Comparison of ENCODE assay signal across 22 cellular contexts in the genomic region with DNA sequence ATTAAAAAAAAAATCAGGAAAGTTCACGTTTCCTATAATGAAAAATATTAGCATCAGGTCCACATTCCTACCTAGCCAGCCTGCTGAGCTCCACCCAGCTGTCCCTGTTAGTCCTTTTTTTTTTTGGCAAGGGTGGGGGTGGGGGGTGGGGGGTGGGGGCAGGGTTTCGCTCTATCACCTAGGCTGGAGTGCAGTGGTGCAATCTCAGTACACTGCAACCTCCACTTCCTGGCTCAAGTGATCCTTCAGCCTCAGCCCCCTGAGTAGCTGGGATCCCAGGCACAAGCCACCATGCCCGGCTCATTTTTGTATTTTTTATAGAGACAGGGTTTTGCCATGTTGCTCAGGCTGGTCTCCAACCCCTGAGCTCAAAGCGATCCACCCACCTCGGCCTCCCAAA. TPM values are rescaled to one million over a fixed set of nuclear protein-coding genes. Genes with fewer than 3 reads are reported as not detected.
DNase-seq lines count a peak whose midpoint lies in the region; ATAC-seq, FAIRE-seq and TF ChIP-seq lines count a peak whose summit lies in the region.
"Had no signal": no experiment of that assay in that cellular context is flagged by ENCODE, and none has a peak within 500 bp of the region (broad histone marks: within the 10 kb centered on the region; RNA-seq: fewer than 3 reads in every experiment).

No MANE protein-coding gene starts in this region.

- H3K4me1 ChIP-seq in liver (ENCODE audit: control insufficient read depth in 4 of 4, insufficient read depth in 4 of 4, low read length in 3 of 4) (peaks cover 3 to 43% (median 7%) of the 10 kb centered on the region in 4 donors), HepG2 (ENCODE audit: insufficient read depth, low read length) (peaks cover 60% of the 10 kb centered on the region), neuronal stem cell (ENCODE audit: control insufficient read depth in 2 of 2, insufficient read depth in 1 of 2, low read depth in 1 of 2, low read length in 2 of 2) (peaks cover 5 to 11% of the 10 kb centered on the region in 2 donors)
- H3K4me1 ChIP-seq: BE2C had no signal

- H3K9ac ChIP-seq in liver (ENCODE audit: low read depth in 1 of 2, low read length in 2 of 2) (no peak overlapping the region), HepG2 (ENCODE audit: insufficient read depth, low read depth, low read length) (no peak overlapping the region), neuronal stem cell (ENCODE audit: low read depth, low read length, poor library complexity) (no peak overlapping the region)

- H3K14ac ChIP-seq in neuronal stem cell (ENCODE audit: low read length), result no peak overlapping the region

- peaks cover 0 to 15% (median 4%) of the 10 kb centered on the region in 3 donors for H3K36me3 Mint-ChIP-seq in naive thymus-derived CD8-positive, alpha-beta T cell

- H3K23ac ChIP-seq in neuronal stem cell (ENCODE audit: low read depth, low read length, poor library complexity), result no peak overlapping the region

- H3K9me3 ChIP-seq in liver (ENCODE audit: control insufficient read depth in 4 of 4, low read length in 3 of 4), result no peaks in the 10 kb centered on the region
- H3K9me3 ChIP-seq in HepG2 (ENCODE audit: low read length), result peaks cover 9% of the 10 kb centered on the region; the same call in 1 of the 2 replicates
- peaks cover 5 to 15% of the 10 kb centered on the region in 2 donors for H3K9me3 ChIP-seq in neuronal stem cell (replicated peaks in 1 of 2; ENCODE audit: control insufficient read depth in 2 of 2, insufficient read depth in 1 of 2, low read depth in 1 of 2, low read length in 2 of 2)
- H3K9me3 ChIP-seq: BE2C had no signal

- H3K36me3 ChIP-seq in liver (ENCODE audit: control insufficient read depth in 4 of 4, insufficient read depth in 3 of 4, low read depth in 1 of 4, low read length in 3 of 4), result no peaks in the 10 kb centered on the region
- H3K36me3 ChIP-seq in HepG2 (replicated peaks in 1 of 2; ENCODE audit: control insufficient read depth in 1 of 2, insufficient read depth in 2 of 2, low read length in 2 of 2), result no peaks in the 10 kb centered on the region
- H3K36me3 ChIP-seq in neuronal stem cell (replicated peaks in 1 of 2; ENCODE audit: control insufficient read depth in 2 of 2, insufficient read depth in 2 of 2, low read length in 2 of 2), result no peaks in the 10 kb centered on the region
- H3K36me3 ChIP-seq: BE2C had no signal

- H2BK5ac ChIP-seq in neuronal stem cell (ENCODE audit: low read length), result no peak overlapping the region

- CTCF ChIA-PET in HepG2 (lab: Yijun Ruan, JAX; ENCODE audit: low intra/inter-chr PET ratio, low total read pairs), result no interaction called here

- H3K9me3 Mint-ChIP-seq in naive thymus-derived CD8-positive, alpha-beta T cell, result peaks cover 0 to 14% (median 7%) of the 10 kb centered on the region in 9 donors

- H4K20me1 ChIP-seq in HepG2 (ENCODE audit: insufficient read depth, low read length), result no peaks in the 10 kb centered on the region

- TF ChIP-seq CTCF in liver (IDR thresholded peaks at IDR 0.05; ENCODE audit: low read depth, low read length, missing input control), result no peak
- TF ChIP-seq CTCF in HepG2 (CRISPR knock-in tag; IDR thresholded peaks at IDR 0.05), result no peak

- no peak for TF ChIP-seq POLR2A in HepG2 (IDR thresholded peaks at IDR 0.05; ENCODE audit: insufficient read depth in 1 of 2, low read depth in 2 of 2, low read length in 2 of 2)

- H3K4me3 ChIP-seq in liver (ENCODE audit: low read depth in 1 of 3, low read length in 3 of 3), result no peak overlapping the region
- H3K4me3 ChIP-seq in HepG2 (replicated peaks in 1 of 3; ENCODE audit: insufficient read depth in 1 of 3, low read depth in 2 of 3, low read length in 3 of 3), result no peak overlapping the region
- H3K4me3 ChIP-seq in neuronal stem cell (ENCODE audit: low read length in 2 of 2), result no peak overlapping the region

- no peak overlapping the region for H2BK15ac ChIP-seq in neuronal stem cell (ENCODE audit: low read length)

- 74% methylated on average over 5 of the region's 5 CpGs for WGBS in liver
- WGBS in HepG2 (ENCODE audit: low lambda C conversion rate), result 38% methylated on average over 5 of the region's 5 CpGs
- WGBS in neuronal stem cell (ENCODE audit: extremely low coverage in 2 of 2, insufficient read length in 2 of 2, insufficient replicate concordance in 1 of 2), 2 donors, result no CpG with 5 or more reads among the region's 5 CpGs

- H3K27me3 ChIP-seq in liver (ENCODE audit: control insufficient read depth in 4 of 4, insufficient read depth in 4 of 4, low read length in 3 of 4) (no peaks in the 10 kb centered on the region), HepG2 (ENCODE audit: control insufficient read depth in 1 of 2, insufficient read depth in 2 of 2, low read length in 2 of 2) (no peaks in the 10 kb centered on the region), neuronal stem cell (ENCODE audit: control insufficient read depth in 3 of 3, insufficient read depth in 3 of 3, low read depth in 1 of 3, low read length in 3 of 3) (no peaks in the 10 kb centered on the region)

- TF ChIP-seq EP300 in HepG2 (IDR thresholded peaks at IDR 0.05; ENCODE audit: low read depth in 2 of 2, low read length in 2 of 2) (no peak), HepG2 (CRISPR knock-in tag; IDR thresholded peaks at IDR 0.05; ENCODE audit: borderline replicate concordance) (no peak)

- in situ Hi-C loops in HepG2 (cut with HindIII; ENCODE audit: extremely low pct_ligation_motif_present, low pct_unique_long_range_greater_than_20kb), result no loop called here

- no peak overlapping the region for H3K4ac ChIP-seq in neuronal stem cell (ENCODE audit: low read length)

- no peak for FAIRE-seq in HepG2 (lab: Jason Lieb, UNC)
- FAIRE-seq: A204.1, H1 had no signal

- TF ChIP-seq RAD21 in liver (IDR thresholded peaks at IDR 0.05) (no peak), HepG2 (CRISPR knock-in tag; IDR thresholded peaks at IDR 0.05) (no peak)

- no peak overlapping the region for H4K91ac ChIP-seq in neuronal stem cell (ENCODE audit: low read depth, low read length, poor library complexity)

- ATAC-seq in HepG2 (no peak), HG03175 (IDR thresholded peaks at IDR 0.05; ENCODE audit: unreplicated experiment) (no peak)
- ATAC-seq in naive thymus-derived CD8-positive, alpha-beta T cell, result no peak

- H3K79me1 ChIP-seq in neuronal stem cell (ENCODE audit: low read depth, low read length), result no peaks in the 10 kb centered on the region

- H3K4me2 ChIP-seq in HepG2 (ENCODE audit: low read depth, low read length) (no peak overlapping the region), neuronal stem cell (ENCODE audit: insufficient read depth, low read length, poor library complexity, severe bottlenecking) (no peak overlapping the region)

- H3K27ac Mint-ChIP-seq in naive thymus-derived CD8-positive, alpha-beta T cell, result no peak overlapping the region
- H3K27ac Mint-ChIP-seq: CD8-positive, alpha-beta memory T cell; IgD-negative memory B cell had no signal

- POLR2A ChIA-PET in HepG2 (lab: Yijun Ruan, JAX), result interaction anchor here (1.5 kb wide), 1 partner anchor 189 kb away, joined by 5 read pairs; the partner anchor contains the start of gene ZNF334
- POLR2A ChIA-PET in naive thymus-derived CD8-positive, alpha-beta T cell (lab: Charles Lee), result no interaction called here

- H3K27me3 Mint-ChIP-seq in naive thymus-derived CD8-positive, alpha-beta T cell, result peaks cover 22 to 62% (median 39%) of the 10 kb centered on the region in 5 donors

- H2BK120ac ChIP-seq in neuronal stem cell (ENCODE audit: low read depth, low read length), result no peak overlapping the region

- DNase-seq in HepG2 (ENCODE audit: low spot score), result no peak
- peak; percentile 19 for DNase-seq in ecto neural progenitor cell (ENCODE audit: low spot score)
- no peak for DNase-seq in neuronal stem cell (ENCODE audit: low spot score)
- DNase-seq in HUDEP-2 (lab: John Stamatoyannopoulos, UW; ENCODE audit: unreplicated experiment in 76 of 76), result no peak
- DNase-seq in naive thymus-derived CD8-positive, alpha-beta T cell, result no peak
- DNase-seq: ACHN; BE2C; C1 segment of cervical spinal cord; CD4-positive, CD25-positive, alpha-beta regulatory T cell; CD8-positive, alpha-beta memory T cell; COR-L47; DMS153; DMS79; GDM1; H9; KG1 had no signal

- H4K8ac ChIP-seq in neuronal stem cell (ENCODE audit: low read depth, low read length), result no peak overlapping the region

- no TSS peak for BruUV-seq in HepG2 (replicated peaks; lab: Mats Ljungman, UMichigan)

- intact Hi-C loops in HepG2 (cut with micrococcal nuclease; ENCODE audit: unreplicated experiment), result no loop called here

- H2AK5ac ChIP-seq in neuronal stem cell (ENCODE audit: low read depth, low read length), result no peak overlapping the region

- H3K4me3 Mint-ChIP-seq in naive thymus-derived CD8-positive, alpha-beta T cell, result no peak overlapping the region
- H3K4me3 Mint-ChIP-seq: CD4-positive, CD25-positive, alpha-beta regulatory T cell; CD8-positive, alpha-beta memory T cell; H9; IgD-negative memory B cell had no signal

- H3K27ac ChIP-seq in liver (ENCODE audit: low read depth in 1 of 2, low read length in 2 of 2), result peak overlapping the region; percentile 63 to 77
- H3K27ac ChIP-seq in HepG2 (ENCODE audit: extremely low read length, insufficient read depth, low read length), result no peak overlapping the region
- H3K27ac ChIP-seq in neuronal stem cell (replicated peaks; ENCODE audit: low read length), result no peak overlapping the region

- no peaks in the 10 kb centered on the region for H3K79me2 ChIP-seq in HepG2 (ENCODE audit: insufficient read depth, low read length)

- no peaks in the 10 kb centered on the region for H3K4me1 Mint-ChIP-seq in naive thymus-derived CD8-positive, alpha-beta T cell
- H3K4me1 Mint-ChIP-seq: CD4-positive, CD25-positive, alpha-beta regulatory T cell; CD8-positive, alpha-beta memory T cell; IgD-negative memory B cell had no signal

- H2AFZ ChIP-seq in HepG2 (ENCODE audit: low read length) (no peak overlapping the region), neuronal stem cell (ENCODE audit: low read length) (no peak overlapping the region)

- peak overlapping the region; percentile 26 for H2BK12ac ChIP-seq in neuronal stem cell (ENCODE audit: low read length)

- no peak overlapping the region for H3K18ac ChIP-seq in neuronal stem cell (ENCODE audit: low read length)

RNA-seq across cellular contexts. Expression of gene SLC2A10, which starts 7.5 kb away (rescaled TPM):
- total RNA-seq in liver (10 to 100 TPM in 1 of 2 donors, 1 to 10 TPM in 1; 8.0 to 79.7 TPM), HepG2 (2016; rRNA removed; fragmentation: Illumina TruSeq; extraction: Trizol) (9.6 and 16.0 TPM in 2 replicates)
- polyA plus RNA-seq in liver (10 to 100 TPM; 14.4 to 38.9 TPM), HepG2 (2011; rRNA removed) (16.7 and 18.4 TPM in 2 replicates)
- 12.4 and 15.5 TPM in 2 replicates for total RNA-seq in HepG2 (2016; cell fraction: cytosol; rRNA removed; fragmentation: Illumina TruSeq; extraction: Trizol; ENCODE audit: low read depth)
- 7.8 and 15.9 TPM in 2 replicates for total RNA-seq in HepG2 (2016; cell fraction: insoluble cytoplasmic fraction; rRNA removed; fragmentation: Illumina TruSeq; extraction: Trizol)
- total RNA-seq in HepG2 (2016; cell fraction: membrane; rRNA removed; fragmentation: Illumina TruSeq; extraction: Trizol), result 13.5 and 14.9 TPM in 2 replicates
- 16.7 and 19.1 TPM in 2 replicates for total RNA-seq in HepG2 (2016; cell fraction: nucleus; rRNA removed; fragmentation: Illumina TruSeq; extraction: Trizol)
- 13.3 and 15.0 TPM in 2 replicates for polyA plus RNA-seq in HepG2 (2011; cell fraction: cytosol; rRNA removed)
- polyA plus RNA-seq in HepG2 (2011; cell fraction: nucleus; rRNA removed), result 17.7 and 19.3 TPM in 2 replicates
- polyA plus RNA-seq in HepG2 (2012), result 9.6 and 17.7 TPM in 2 replicates
- polyA plus RNA-seq in HepG2 (2016; cell fraction: cytosol; fragmentation: Illumina TruSeq; extraction: Trizol; ENCODE audit: low read depth), result 13.4 and 16.9 TPM in 2 replicates
- 8.0 and 9.1 TPM in 2 replicates for polyA plus RNA-seq in HepG2 (2016; cell fraction: insoluble cytoplasmic fraction; fragmentation: Illumina TruSeq; extraction: Trizol; ENCODE audit: low read depth)
- 10.5 and 11.4 TPM in 2 replicates for polyA plus RNA-seq in HepG2 (2016; cell fraction: membrane; fragmentation: Illumina TruSeq; extraction: Trizol; ENCODE audit: low read depth)
- polyA plus RNA-seq in HepG2 (2016; cell fraction: nucleus; fragmentation: Illumina TruSeq; extraction: Trizol; ENCODE audit: insufficient read depth, low read depth), result 19.6 and 21.1 TPM in 2 replicates
- polyA minus RNA-seq in HepG2 (2011; rRNA and poly(A)+ RNA removed; ENCODE audit: low replicate concordance), result 56.1 TPM in 1 of 2 replicates, not detected in the other
- 17.8 and 20.0 TPM in 2 replicates for polyA minus RNA-seq in HepG2 (2011; cell fraction: cytosol; rRNA and poly(A)+ RNA removed)
- 22.7 and 27.8 TPM in 2 replicates for polyA minus RNA-seq in HepG2 (2011; cell fraction: nucleus; rRNA and poly(A)+ RNA removed)
- 7.8 TPM for polyA plus RNA-seq in neuronal stem cell (2013, experiment 1 of 2)
- polyA plus RNA-seq in neuronal stem cell (2013, experiment 2 of 2), result 7.5 TPM
- under 1 TPM in 1 of 2 experiments, not detected in 1; 0.83 TPM for total RNA-seq in naive thymus-derived CD8-positive, alpha-beta T cell
- not detected for polyA plus RNA-seq in naive thymus-derived CD8-positive, alpha-beta T cell
- total RNA-seq: CD4-positive, CD25-positive, alpha-beta regulatory T cell; CD8-positive, alpha-beta memory T cell had no signal
- polyA plus RNA-seq: CD4-positive, CD25-positive, alpha-beta regulatory T cell; IgD-negative memory B cell had no signal

RNA-seq across cellular contexts. Expression of gene TP53RK, which starts 12.7 kb away (rescaled TPM):
- total RNA-seq in liver (10 to 100 TPM in 1 of 2 donors, 1 to 10 TPM in 1; 7.9 to 12.8 TPM), HepG2 (2016; rRNA removed; fragmentation: Illumina TruSeq; extraction: Trizol) (25.5 and 31.0 TPM in 2 replicates)
- polyA plus RNA-seq in liver (1 to 10 TPM; 4.7 to 5.7 TPM), HepG2 (2011; rRNA removed) (11.3 and 12.9 TPM in 2 replicates)
- total RNA-seq in HepG2 (2016; cell fraction: cytosol; rRNA removed; fragmentation: Illumina TruSeq; extraction: Trizol; ENCODE audit: low read depth), result 5.6 and 7.0 TPM in 2 replicates
- total RNA-seq in HepG2 (2016; cell fraction: insoluble cytoplasmic fraction; rRNA removed; fragmentation: Illumina TruSeq; extraction: Trizol), result 26.0 and 33.1 TPM in 2 replicates
- total RNA-seq in HepG2 (2016; cell fraction: membrane; rRNA removed; fragmentation: Illumina TruSeq; extraction: Trizol), result 12.6 and 14.4 TPM in 2 replicates
- total RNA-seq in HepG2 (2016; cell fraction: nucleus; rRNA removed; fragmentation: Illumina TruSeq; extraction: Trizol), result 15.4 and 17.9 TPM in 2 replicates
- 9.0 and 10.2 TPM in 2 replicates for polyA plus RNA-seq in HepG2 (2011; cell fraction: cytosol; rRNA removed)
- polyA plus RNA-seq in HepG2 (2011; cell fraction: nucleus; rRNA removed), result 4.4 and 5.3 TPM in 2 replicates
- 10.7 and 12.3 TPM in 2 replicates for polyA plus RNA-seq in HepG2 (2012)
- polyA plus RNA-seq in HepG2 (2016; cell fraction: cytosol; fragmentation: Illumina TruSeq; extraction: Trizol; ENCODE audit: low read depth), result 3.9 and 4.7 TPM in 2 replicates
- polyA plus RNA-seq in HepG2 (2016; cell fraction: insoluble cytoplasmic fraction; fragmentation: Illumina TruSeq; extraction: Trizol; ENCODE audit: low read depth), result 28.1 and 30.7 TPM in 2 replicates
- polyA plus RNA-seq in HepG2 (2016; cell fraction: membrane; fragmentation: Illumina TruSeq; extraction: Trizol; ENCODE audit: low read depth), result 7.3 and 9.0 TPM in 2 replicates
- polyA plus RNA-seq in HepG2 (2016; cell fraction: nucleus; fragmentation: Illumina TruSeq; extraction: Trizol; ENCODE audit: insufficient read depth, low read depth), result 18.2 and 18.6 TPM in 2 replicates
- 9.2 and 11.2 TPM in 2 replicates for polyA minus RNA-seq in HepG2 (2011; rRNA and poly(A)+ RNA removed; ENCODE audit: low replicate concordance)
- 10.6 and 11.6 TPM in 2 replicates for polyA minus RNA-seq in HepG2 (2011; cell fraction: cytosol; rRNA and poly(A)+ RNA removed)
- polyA minus RNA-seq in HepG2 (2011; cell fraction: nucleus; rRNA and poly(A)+ RNA removed), result 12.6 and 13.1 TPM in 2 replicates
- polyA plus RNA-seq in neuronal stem cell (2013, experiment 1 of 2), result 10.8 TPM
- polyA plus RNA-seq in neuronal stem cell (2013, experiment 2 of 2), result 11.5 TPM
- 10 to 100 TPM; 23.7 to 24.5 TPM for total RNA-seq in naive thymus-derived CD8-positive, alpha-beta T cell
- polyA plus RNA-seq in naive thymus-derived CD8-positive, alpha-beta T cell, result 10 to 100 TPM; 10.9 to 15.2 (median 14.0) TPM

RNA-seq across cellular contexts. Expression of gene SLC13A3, which starts 50.7 kb away (rescaled TPM):
- total RNA-seq in liver (10 to 100 TPM in 1 of 2 donors, 1 to 10 TPM in 1; 1.5 to 10.7 TPM), HepG2 (2016; rRNA removed; fragmentation: Illumina TruSeq; extraction: Trizol) (27.9 and 66.5 TPM in 2 replicates)
- polyA plus RNA-seq in liver (1 to 10 TPM; 7.9 to 8.8 TPM), HepG2 (2011; rRNA removed) (63.3 and 76.0 TPM in 2 replicates)
- 23.8 and 30.4 TPM in 2 replicates for total RNA-seq in HepG2 (2016; cell fraction: cytosol; rRNA removed; fragmentation: Illumina TruSeq; extraction: Trizol; ENCODE audit: low read depth)
- total RNA-seq in HepG2 (2016; cell fraction: insoluble cytoplasmic fraction; rRNA removed; fragmentation: Illumina TruSeq; extraction: Trizol), result 29.2 and 65.4 TPM in 2 replicates
- 25.6 and 35.7 TPM in 2 replicates for total RNA-seq in HepG2 (2016; cell fraction: membrane; rRNA removed; fragmentation: Illumina TruSeq; extraction: Trizol)
- total RNA-seq in HepG2 (2016; cell fraction: nucleus; rRNA removed; fragmentation: Illumina TruSeq; extraction: Trizol), result 59.9 and 65.1 TPM in 2 replicates
- 40.8 and 74.9 TPM in 2 replicates for polyA plus RNA-seq in HepG2 (2011; cell fraction: cytosol; rRNA removed)
- 88.1 and 138 TPM in 2 replicates for polyA plus RNA-seq in HepG2 (2011; cell fraction: nucleus; rRNA removed)
- polyA plus RNA-seq in HepG2 (2012), result 42.2 and 59.1 TPM in 2 replicates
- 25.1 and 35.1 TPM in 2 replicates for polyA plus RNA-seq in HepG2 (2016; cell fraction: cytosol; fragmentation: Illumina TruSeq; extraction: Trizol; ENCODE audit: low read depth)
- polyA plus RNA-seq in HepG2 (2016; cell fraction: insoluble cytoplasmic fraction; fragmentation: Illumina TruSeq; extraction: Trizol; ENCODE audit: low read depth), result 30.5 and 31.8 TPM in 2 replicates
- polyA plus RNA-seq in HepG2 (2016; cell fraction: membrane; fragmentation: Illumina TruSeq; extraction: Trizol; ENCODE audit: low read depth), result 24.6 and 30.2 TPM in 2 replicates
- 99.0 and 99.2 TPM in 2 replicates for polyA plus RNA-seq in HepG2 (2016; cell fraction: nucleus; fragmentation: Illumina TruSeq; extraction: Trizol; ENCODE audit: insufficient read depth, low read depth)
- polyA minus RNA-seq in HepG2 (2011; rRNA and poly(A)+ RNA removed; ENCODE audit: low replicate concordance), result 0.42 and 193 TPM in 2 replicates
- polyA minus RNA-seq in HepG2 (2011; cell fraction: cytosol; rRNA and poly(A)+ RNA removed), result 32.3 and 43.5 TPM in 2 replicates
- polyA minus RNA-seq in HepG2 (2011; cell fraction: nucleus; rRNA and poly(A)+ RNA removed), result 50.4 and 63.9 TPM in 2 replicates
- polyA plus RNA-seq in neuronal stem cell (2013, experiment 1 of 2), result 7.2 TPM
- 7.5 TPM for polyA plus RNA-seq in neuronal stem cell (2013, experiment 2 of 2)
- total RNA-seq in naive thymus-derived CD8-positive, alpha-beta T cell, result under 1 TPM in 1 of 2 experiments, not detected in 1; 0.31 TPM
- polyA plus RNA-seq in naive thymus-derived CD8-positive, alpha-beta T cell, result not detected
- total RNA-seq: HT-29 had no signal
- polyA plus RNA-seq: CD4-positive, CD25-positive, alpha-beta regulatory T cell; CD8-positive, alpha-beta memory T cell; IgD-negative memory B cell had no signal

Comparison
In these comparisons a context has a peak if more than half of its experiments do, and no peak if none do; other contexts are left out.
1. H3K27ac ChIP-seq: peak in liver (2 of 2); none in HepG2 (single experiment) and neuronal stem cell (single experiment).
2. RNA of gene SLC2A10, which starts 7.5 kb away (total RNA-seq): 8.0 to 79.7 TPM in liver and 7.8 to 19.1 TPM in HepG2; 0.83 TPM in naive thymus-derived CD8-positive, alpha-beta T cell; every median in the first group is over 4 times any median in the second.